In genomic region chr15:45221967-45222366, GRCh38 we compare ENCODE assay signal across 1 cellular context.
TF ChIP-seq lines count a peak whose summit lies in the region.

No MANE protein-coding gene starts in this region.

TF ChIP-seq in K562, 482 proteins besides CTCF, POLR2A, EP300 and RAD21 (continued from another document):
- no peak for TF ChIP-seq TAF7 (tag; IDR thresholded peaks at IDR 0.05)
- TF ChIP-seq ZC3H8 (IDR thresholded peaks at IDR 0.05) = no peak
